ENCODE assay signal across 23 cellular contexts in genomic region chr10:69097729-69098128, GRCh38. TPM values are rescaled to one million over a fixed set of nuclear protein-coding genes. Genes with fewer than 3 reads are reported as not detected.
DNase-seq lines count a peak whose midpoint lies in the region; ATAC-seq and TF ChIP-seq lines count a peak whose summit lies in the region.
"Had no signal": no experiment of that assay in that cellular context is flagged by ENCODE, and none has a peak within 500 bp of the region (broad histone marks: within the 10 kb centered on the region; RNA-seq: fewer than 3 reads in every experiment).

No MANE protein-coding gene starts in this region.

- ATAC-seq in T-helper 17 cell, result no peak
- no peak for ATAC-seq in natural killer cell
- ATAC-seq in body of pancreas, result no peak
- ATAC-seq: GM23338, HCT116 had no signal

- H3K36me3 ChIP-seq in body of pancreas (replicated peaks in 1 of 2; ENCODE audit: insufficient read depth in 1 of 2, low read depth in 2 of 2) (no peaks in the 10 kb centered on the region), breast epithelium (no peaks in the 10 kb centered on the region)

- no peak overlapping the region for H3K27ac ChIP-seq in body of pancreas
- no peak overlapping the region for H3K27ac ChIP-seq in breast epithelium
- H3K27ac ChIP-seq: PC-9, RWPE1 had no signal

- peak overlapping the region; percentile 57 for H3K27ac Mint-ChIP-seq in activated CD4-positive, alpha-beta T cell treated with anti-CD3 and anti-CD28 coated beads, Interleukin-2, amount 10 ng/mL, durations not matched to agents 24 days and 14 days
- H3K27ac Mint-ChIP-seq in T-helper 17 cell (peak overlapping the region; percentile 77), natural killer cell (peak overlapping the region; percentile 71 to 95)
- H3K27ac Mint-ChIP-seq in dendritic cell treated with granulocyte-macrophage colony-stimulating factor and Interleukin-4, amounts not matched to agents 40 ng/mL and 50 ng/mL, for 4 days, result peak overlapping the region; percentile 63
- H3K27ac Mint-ChIP-seq: B cell, GM23338 had no signal

- intact Hi-C loops in activated CD4-positive, alpha-beta T cell treated with anti-CD3 and anti-CD28 coated beads, Interleukin-2, amount 10 ng/mL, durations not matched to agents 24 days and 14 days (cut with micrococcal nuclease), result no loop called here
- intact Hi-C loops in dendritic cell treated with granulocyte-macrophage colony-stimulating factor and Interleukin-4, amounts not matched to agents 40 ng/mL and 50 ng/mL, for 4 days (cut with micrococcal nuclease), result no loop called here
- intact Hi-C loops in natural killer cell (cut with micrococcal nuclease) (no loop called here), body of pancreas (cut with DNase I) (loop anchor here (10.0 kb wide), 1 partner anchor 93 kb away; no protein-coding TSS in a partner anchor), breast epithelium (cut with DNase I; ENCODE audit: low total_unique reads) (loop anchor here (5.0 kb wide), 1 partner anchor 1250 kb away; no protein-coding TSS in a partner anchor)

- peaks cover 42% of the 10 kb centered on the region for H3K4me1 Mint-ChIP-seq in activated CD4-positive, alpha-beta T cell treated with anti-CD3 and anti-CD28 coated beads, Interleukin-2, amount 10 ng/mL, durations not matched to agents 24 days and 14 days
- peaks cover 36% of the 10 kb centered on the region for H3K4me1 Mint-ChIP-seq in T-helper 17 cell
- peaks cover 81% of the 10 kb centered on the region for H3K4me1 Mint-ChIP-seq in dendritic cell treated with granulocyte-macrophage colony-stimulating factor and Interleukin-4, amounts not matched to agents 40 ng/mL and 50 ng/mL, for 4 days (ENCODE audit: low read depth)
- H3K4me1 Mint-ChIP-seq in natural killer cell, result peaks cover 70 to 81% of the 10 kb centered on the region in 2 donors

- H3K9me3 Mint-ChIP-seq in activated CD4-positive, alpha-beta T cell treated with anti-CD3 and anti-CD28 coated beads, Interleukin-2, amount 10 ng/mL, durations not matched to agents 24 days and 14 days, result no peaks in the 10 kb centered on the region
- H3K9me3 Mint-ChIP-seq in dendritic cell treated with granulocyte-macrophage colony-stimulating factor and Interleukin-4, amounts not matched to agents 40 ng/mL and 50 ng/mL, for 4 days, result no peaks in the 10 kb centered on the region
- H3K9me3 Mint-ChIP-seq in natural killer cell, result peaks cover 0 to 2% of the 10 kb centered on the region in 2 donors
- H3K9me3 Mint-ChIP-seq: GM23338 had no signal

- no peak for DNase-seq in activated CD4-positive, alpha-beta T cell treated with anti-CD3 and anti-CD28 coated beads, Interleukin-2, amount 10 ng/mL, durations not matched to agents 24 days and 14 days
- DNase-seq in activated CD4-positive, alpha-beta T cell treated with anti-CD3 and anti-CD28 coated beads, Interleukin-2, amount 50 U/mL, for 1 hour, result no peak
- DNase-seq in T-helper 17 cell, result no peak
- no peak for DNase-seq in natural killer cell
- no peak for DNase-seq in body of pancreas
- DNase-seq in NCI-H2029 treated with DMSO at 0.1 percent for 48 hours (lab: John Stamatoyannopoulos, UW), result no peak
- no peak for DNase-seq in breast epithelium (ENCODE audit: low spot score in 2 of 2)
- DNase-seq: 8988T; CD4-positive, CD25-positive, alpha-beta regulatory T cell; GDM1; IMR-90; NCI-H1092; NCI-H1436 treated with DMSO at 0.1 percent for 48 hours; NCI-H2029; NCI-H2171; NCI-H526; PC-9 had no signal

- H3K36me3 Mint-ChIP-seq in activated CD4-positive, alpha-beta T cell treated with anti-CD3 and anti-CD28 coated beads, Interleukin-2, amount 10 ng/mL, durations not matched to agents 24 days and 14 days (ENCODE audit: low read depth), result peaks cover 63% of the 10 kb centered on the region
- H3K36me3 Mint-ChIP-seq in T-helper 17 cell (ENCODE audit: low read depth) (peaks cover 14% of the 10 kb centered on the region), natural killer cell (peaks cover 16% of the 10 kb centered on the region)
- H3K36me3 Mint-ChIP-seq in dendritic cell treated with granulocyte-macrophage colony-stimulating factor and Interleukin-4, amounts not matched to agents 40 ng/mL and 50 ng/mL, for 4 days (ENCODE audit: low read depth), result peaks cover 89% of the 10 kb centered on the region

- TF ChIP-seq POLR2A in body of pancreas (IDR thresholded peaks at IDR 0.05) (no peak), breast epithelium (IDR thresholded peaks at IDR 0.05) (no peak)

- H3K4me3 Mint-ChIP-seq in activated CD4-positive, alpha-beta T cell treated with anti-CD3 and anti-CD28 coated beads, Interleukin-2, amount 10 ng/mL, durations not matched to agents 24 days and 14 days, result no peak overlapping the region
- H3K4me3 Mint-ChIP-seq in T-helper 17 cell (peak overlapping the region; percentile 12), natural killer cell (peak overlapping the region; percentile 76)
- no peak overlapping the region for H3K4me3 Mint-ChIP-seq in dendritic cell treated with granulocyte-macrophage colony-stimulating factor and Interleukin-4, amounts not matched to agents 40 ng/mL and 50 ng/mL, for 4 days
- H3K4me3 Mint-ChIP-seq: B cell, GM23338 had no signal

- 67 to 73% methylated on average over 4 of the region's 4 CpGs for WGBS in body of pancreas, 2 donors

- H3K27me3 ChIP-seq in body of pancreas (no peaks in the 10 kb centered on the region), breast epithelium (no peaks in the 10 kb centered on the region)

- H3K9me3 ChIP-seq in T-helper 17 cell (ENCODE audit: control insufficient read depth, low read length, poor library complexity, severe bottlenecking), result no peaks in the 10 kb centered on the region
- no peaks in the 10 kb centered on the region for H3K9me3 ChIP-seq in body of pancreas
- H3K9me3 ChIP-seq in breast epithelium, result no peaks in the 10 kb centered on the region
- H3K9me3 ChIP-seq: Caco-2 had no signal

- H3K4me1 ChIP-seq in body of pancreas (peaks cover 5% of the 10 kb centered on the region), breast epithelium (no peaks in the 10 kb centered on the region)
- H3K4me1 ChIP-seq: Caco-2 had no signal

- no peak for TF ChIP-seq CTCF in natural killer cell (IDR thresholded peaks at IDR 0.05)
- TF ChIP-seq CTCF in body of pancreas (IDR thresholded peaks at IDR 0.05), result no peak
- TF ChIP-seq CTCF in breast epithelium (IDR thresholded peaks at IDR 0.05), result no peak

- H3K4me3 ChIP-seq in body of pancreas (no peak overlapping the region), breast epithelium (no peak overlapping the region)
- H3K4me3 ChIP-seq: GM23338, PC-9 had no signal

- no peaks in the 10 kb centered on the region for H3K27me3 Mint-ChIP-seq in activated CD4-positive, alpha-beta T cell treated with anti-CD3 and anti-CD28 coated beads, Interleukin-2, amount 10 ng/mL, durations not matched to agents 24 days and 14 days
- H3K27me3 Mint-ChIP-seq in T-helper 17 cell (no peaks in the 10 kb centered on the region), natural killer cell (ENCODE audit: low read depth in 2 of 2) (no peaks in the 10 kb centered on the region)
- no peaks in the 10 kb centered on the region for H3K27me3 Mint-ChIP-seq in dendritic cell treated with granulocyte-macrophage colony-stimulating factor and Interleukin-4, amounts not matched to agents 40 ng/mL and 50 ng/mL, for 4 days
- H3K27me3 Mint-ChIP-seq: B cell; CD4-positive, CD25-positive, alpha-beta regulatory T cell had no signal

RNA-seq across cellular contexts. Expression of gene SRGN, which starts 9.8 kb away (rescaled TPM):
- total RNA-seq in activated CD4-positive, alpha-beta T cell treated with anti-CD3 and anti-CD28 coated beads, Interleukin-2, amount 10 ng/mL, durations not matched to agents 24 days and 14 days, result 996 and 999 TPM in 2 replicates
- total RNA-seq in T-helper 17 cell (100 to 1,000 TPM; 382 to 467 TPM), natural killer cell (100 to 1,000 TPM; 636 to 954 (median 778) TPM), body of pancreas (10 to 100 TPM; 52.7 to 55.7 TPM), breast epithelium (100 to 1,000 TPM in 2 of 3 donors, 10 to 100 TPM in 1; 97.2 to 208 (median 114) TPM)
- total RNA-seq: Caco-2, GM23338 had no signal

RNA-seq across cellular contexts. Expression of gene VPS26A, which starts 26.2 kb away (rescaled TPM):
- total RNA-seq in activated CD4-positive, alpha-beta T cell treated with anti-CD3 and anti-CD28 coated beads, Interleukin-2, amount 10 ng/mL, durations not matched to agents 24 days and 14 days, result 29.2 and 30.8 TPM in 2 replicates
- 10 to 100 TPM; 28.7 to 36.7 TPM for total RNA-seq in T-helper 17 cell
- 10 to 100 TPM; 62.6 to 86.4 (median 86.2) TPM for total RNA-seq in natural killer cell
- total RNA-seq in body of pancreas, result 10 to 100 TPM; 12.2 to 17.1 TPM
- total RNA-seq in breast epithelium, result 10 to 100 TPM; 32.1 to 56.0 (median 40.8) TPM

Comparison
In these comparisons a context has a peak if more than half of its experiments do, and no peak if none do; other contexts are left out.
1. H3K4me3 Mint-ChIP-seq: peak in T-helper 17 cell (single experiment) and natural killer cell (single experiment); none in activated CD4-positive, alpha-beta T cell treated with anti-CD3 and anti-CD28 coated beads, Interleukin-2, amount 10 ng/mL, durations not matched to agents 24 days and 14 days (single experiment) and dendritic cell treated with granulocyte-macrophage colony-stimulating factor and Interleukin-4, amounts not matched to agents 40 ng/mL and 50 ng/mL, for 4 days (single experiment).
2. intact Hi-C loops: an anchor here in body of pancreas (10.0 kb wide) and breast epithelium (5.0 kb wide); none called in activated CD4-positive, alpha-beta T cell treated with anti-CD3 and anti-CD28 coated beads, Interleukin-2, amount 10 ng/mL, durations not matched to agents 24 days and 14 days, dendritic cell treated with granulocyte-macrophage colony-stimulating factor and Interleukin-4, amounts not matched to agents 40 ng/mL and 50 ng/mL, for 4 days and natural killer cell.
3. Peak in every context shown above with its lines, with median percentiles within 50 percentile points of each other: H3K27ac Mint-ChIP-seq.